19 cellular contexts compared by ENCODE assay signal in the genomic region with DNA sequence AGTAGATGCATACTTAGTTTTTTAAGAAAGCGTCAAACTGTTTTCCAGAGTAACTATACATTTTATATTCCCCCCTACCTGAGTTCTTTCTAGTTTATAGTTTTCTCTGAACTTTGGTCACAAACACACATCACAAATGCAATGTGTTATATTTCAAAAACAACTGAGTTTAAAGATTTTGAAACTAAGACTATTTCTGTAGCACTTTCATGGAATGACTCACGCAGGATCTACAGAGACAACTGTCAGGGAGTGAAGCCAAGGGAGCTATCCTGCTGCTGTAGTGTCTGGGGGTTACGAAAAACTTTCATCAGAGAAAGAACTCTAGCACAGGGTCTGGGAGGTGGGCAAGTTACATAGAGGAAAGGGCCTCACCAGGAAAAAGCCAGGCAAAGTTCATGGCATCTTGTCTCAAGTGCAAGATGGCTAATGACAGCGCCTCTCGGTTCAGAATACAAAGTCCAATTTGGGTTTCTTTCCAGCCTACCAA.
DNase-seq lines count a peak whose midpoint lies in the region; ATAC-seq and TF ChIP-seq lines count a peak whose summit lies in the region.
"Had no signal": no experiment of that assay in that cellular context is flagged by ENCODE, and none has a peak within 500 bp of the region (broad histone marks: within the 10 kb centered on the region; RNA-seq: fewer than 3 reads in every experiment).

No MANE protein-coding gene starts in this region.

- H3K79me1 ChIP-seq in IMR-90 (ENCODE audit: low read depth in 1 of 2, low read length in 2 of 2) = peaks cover 9 to 11% of the 10 kb centered on the region in 2 experiments

- H2AK9ac ChIP-seq in IMR-90 (replicated peaks; ENCODE audit: low read depth, low read length, poor library complexity) = no peak overlapping the region

- H4K8ac ChIP-seq in IMR-90 (ENCODE audit: low read depth in 2 of 2, low read length in 2 of 2) = no peak overlapping the region

- H2BK5ac ChIP-seq in IMR-90 (ENCODE audit: low read depth, low read length, poor library complexity, severe bottlenecking) = no peak overlapping the region

- peak; percentile 89 for ATAC-seq in IMR-90 (ENCODE audit: low read depth)
- ATAC-seq: stimulated activated memory B cell treated with anti-CD40 and anti-IgM and Interleukin-4, amounts not matched to agents 10 μg/mL and 1 μg/mL and 100 μg/mL, for 72 hours had no signal

- WGBS in IMR-90 (ENCODE audit: extremely low coverage in 2 of 2, insufficient read length in 1 of 2), 2 experiments = 95% methylated on average over 2 of the region's 5 CpGs; no CpG with 5 or more reads in 1 of the 2 experiments
- 95 to 98% methylated on average over 5 of the region's 5 CpGs for WGBS in endodermal cell (ENCODE audit: insufficient coverage in 1 of 2, insufficient read length in 1 of 2), 2 experiments

- H3K9me3 Mint-ChIP-seq in activated CD4-positive, alpha-beta T cell treated with anti-CD3 and anti-CD28 coated beads, Interleukin-2, amount 10 ng/mL, durations not matched to agents 24 days and 14 days = no peaks in the 10 kb centered on the region
- H3K9me3 Mint-ChIP-seq in nephron = no peaks in the 10 kb centered on the region
- no peaks in the 10 kb centered on the region for H3K9me3 Mint-ChIP-seq in endodermal cell
- H3K9me3 Mint-ChIP-seq: immature natural killer cell; memory B cell; stimulated activated memory B cell treated with anti-CD40 and anti-IgM and Interleukin-4, amounts not matched to agents 10 μg/mL and 1 μg/mL and 100 μg/mL, for 72 hours had no signal

- H3K9me2 ChIP-seq in PC-9 (ENCODE audit: insufficient read depth) = no peaks in the 10 kb centered on the region

- H3K4ac ChIP-seq in IMR-90 (ENCODE audit: low read depth, low read length) = no peak overlapping the region

- H3K27ac Mint-ChIP-seq in activated CD4-positive, alpha-beta T cell treated with anti-CD3 and anti-CD28 coated beads, Interleukin-2, amount 10 ng/mL, durations not matched to agents 24 days and 14 days = peak overlapping the region; percentile 42
- H3K27ac Mint-ChIP-seq in nephron (peak overlapping the region; percentile 32 to 56 (median 32)), endodermal cell (no peak overlapping the region)
- H3K27ac Mint-ChIP-seq: memory B cell; stimulated activated memory B cell treated with anti-CD40 and anti-IgM and Interleukin-4, amounts not matched to agents 10 μg/mL and 1 μg/mL and 100 μg/mL, for 72 hours had no signal

- CTCF ChIA-PET in IMR-90 (lab: Yijun Ruan, JAX) = no interaction called here
- CTCF ChIA-PET in PC-9 (lab: Charles Lee) = no interaction called here

- no peaks in the 10 kb centered on the region for H3K27me3 Mint-ChIP-seq in activated CD4-positive, alpha-beta T cell treated with anti-CD3 and anti-CD28 coated beads, Interleukin-2, amount 10 ng/mL, durations not matched to agents 24 days and 14 days
- H3K27me3 Mint-ChIP-seq in nephron (ENCODE audit: low read depth) (no peaks in the 10 kb centered on the region), endodermal cell (ENCODE audit: insufficient read depth) (no peaks in the 10 kb centered on the region)
- H3K27me3 Mint-ChIP-seq: memory B cell; stimulated activated memory B cell treated with anti-CD40 and anti-IgM and Interleukin-4, amounts not matched to agents 10 μg/mL and 1 μg/mL and 100 μg/mL, for 72 hours had no signal

- H2AFZ ChIP-seq in IMR-90 (replicated peaks; ENCODE audit: low read length, poor library complexity) (no peak overlapping the region), PC-9 (no peak overlapping the region)

- H3K18ac ChIP-seq in IMR-90 (ENCODE audit: low read depth, low read length) = no peak overlapping the region

- H3K27me3 ChIP-seq in IMR-90 (ENCODE audit: control insufficient read depth, insufficient read depth, low read length) = no peaks in the 10 kb centered on the region
- no peaks in the 10 kb centered on the region for H3K27me3 ChIP-seq in colonic mucosa
- no peaks in the 10 kb centered on the region for H3K27me3 ChIP-seq in endodermal cell (ENCODE audit: control insufficient read depth, insufficient read depth, low read length, poor library complexity, severe bottlenecking)
- H3K27me3 ChIP-seq in PC-9 (ENCODE audit: insufficient read depth, low read depth) = no peaks in the 10 kb centered on the region
- H3K27me3 ChIP-seq: SJCRH30 had no signal

- no peak overlapping the region for H2BK15ac ChIP-seq in IMR-90 (ENCODE audit: low read depth, low read length)

- DNase-seq in activated CD4-positive, alpha-beta T cell treated with anti-CD3 and anti-CD28 coated beads, Interleukin-2, amount 10 ng/mL, durations not matched to agents 24 days and 14 days = no peak
- no peak for DNase-seq in activated CD4-positive, alpha-beta T cell treated with anti-CD3 and anti-CD28 coated beads for 48 hours
- peak; percentile 54 for DNase-seq in IMR-90
- DNase-seq in colonic mucosa = peak; percentile 30
- DNase-seq in endodermal cell = no peak
- DNase-seq in PC-9 = no peak
- no peak for DNase-seq in substantia nigra (lab: John Stamatoyannopoulos, UW)
- DNase-seq: activated CD8-positive, alpha-beta memory T cell treated with anti-CD3 and anti-CD28 coated beads for 24 hours; central memory CD4-positive, alpha-beta T cell; immature natural killer cell; MV-4-11; NCI-H2081; NCI-H524 treated with DMSO at 0.1 percent for 48 hours; SJCRH30; trophoblast cell had no signal

- no peak overlapping the region for H4K91ac ChIP-seq in IMR-90 (ENCODE audit: insufficient read depth, low read depth, low read length)

- in situ Hi-C loops in IMR-90 (cut with MboI; ENCODE audit: low sequenced_read_pairs) = no loop called here

- no peak for TF ChIP-seq RAD21 in IMR-90 (IDR thresholded peaks at IDR 0.05; ENCODE audit: low read length)

- H2BK20ac ChIP-seq in IMR-90 (ENCODE audit: low read depth, low read length) = no peak overlapping the region

- peaks cover 42% of the 10 kb centered on the region for H3K36me3 Mint-ChIP-seq in activated CD4-positive, alpha-beta T cell treated with anti-CD3 and anti-CD28 coated beads, Interleukin-2, amount 10 ng/mL, durations not matched to agents 24 days and 14 days (ENCODE audit: low read depth)
- H3K36me3 Mint-ChIP-seq in nephron (ENCODE audit: low read depth) (peaks cover 45% of the 10 kb centered on the region), endodermal cell (ENCODE audit: low read depth) (peaks cover 39% of the 10 kb centered on the region)

- H3K9me1 ChIP-seq in IMR-90 (ENCODE audit: insufficient read depth, low read length) = peaks cover 11% of the 10 kb centered on the region

- H4K5ac ChIP-seq in IMR-90 (ENCODE audit: low read depth, low read length) = no peak overlapping the region

- H4K20me1 ChIP-seq in IMR-90 (ENCODE audit: insufficient read depth, low read length) (no peaks in the 10 kb centered on the region), PC-9 (ENCODE audit: insufficient read depth) (no peaks in the 10 kb centered on the region)

- H3K79me2 ChIP-seq in PC-9 (ENCODE audit: low read depth) = peaks cover 17% of the 10 kb centered on the region

- no TSS peak for BruUV-seq in IMR-90 (replicated peaks; lab: Mats Ljungman, UMichigan)
- BruUV-seq in PC-9 (replicated peaks; lab: Mats Ljungman, UMichigan) = no TSS peak

- H3K27ac ChIP-seq in IMR-90 (ENCODE audit: insufficient read depth, low read length) (no peak overlapping the region), colonic mucosa (peak overlapping the region; percentile 46), endodermal cell (ENCODE audit: low read depth, low read length) (no peak overlapping the region), PC-9 (no peak overlapping the region), substantia nigra (ENCODE audit: low read depth, low read length, poor library complexity, severe bottlenecking) (no peak overlapping the region)
- H3K27ac ChIP-seq: SJCRH30, skin epidermis had no signal

- H3K36me3 ChIP-seq in IMR-90 (ENCODE audit: control insufficient read depth, insufficient read depth, low read length) = peaks cover 13% of the 10 kb centered on the region
- no peaks in the 10 kb centered on the region for H3K36me3 ChIP-seq in colonic mucosa
- H3K36me3 ChIP-seq in endodermal cell (ENCODE audit: control insufficient read depth, insufficient read depth, low read length) = peaks cover 43% of the 10 kb centered on the region
- H3K36me3 ChIP-seq in PC-9 (ENCODE audit: low read depth) = peaks cover 19% of the 10 kb centered on the region; the same call in 1 of the 2 replicates

- H3K14ac ChIP-seq in IMR-90 (replicated peaks; ENCODE audit: low read depth, low read length) = no peak overlapping the region

- no peak overlapping the region for H3K56ac ChIP-seq in IMR-90 (ENCODE audit: extremely low read depth, insufficient read depth, low read length)

- no peak overlapping the region for H3K23ac ChIP-seq in IMR-90 (ENCODE audit: low read depth, low read length)

- TF ChIP-seq POLR2A in IMR-90 (IDR thresholded peaks at IDR 0.05; ENCODE audit: low read depth, low read length) = no peak

- peaks cover 24% of the 10 kb centered on the region for H3K4me1 Mint-ChIP-seq in activated CD4-positive, alpha-beta T cell treated with anti-CD3 and anti-CD28 coated beads, Interleukin-2, amount 10 ng/mL, durations not matched to agents 24 days and 14 days
- H3K4me1 Mint-ChIP-seq in nephron = peaks cover 18% of the 10 kb centered on the region
- no peaks in the 10 kb centered on the region for H3K4me1 Mint-ChIP-seq in endodermal cell

- H3K4me2 ChIP-seq in IMR-90 (ENCODE audit: low read depth, low read length) = no peak overlapping the region
- H3K4me2 ChIP-seq in PC-9 = no peak overlapping the region

- intact Hi-C loops in activated CD4-positive, alpha-beta T cell treated with anti-CD3 and anti-CD28 coated beads, Interleukin-2, amount 10 ng/mL, durations not matched to agents 24 days and 14 days (cut with micrococcal nuclease) = loop anchor here (5.0 kb wide), 1 partner anchor 35 kb away; no protein-coding TSS in a partner anchor
- intact Hi-C loops in IMR-90 (cut with micrococcal nuclease) (loop anchor here (5.0 kb wide), 1 partner anchor 65 kb away; the partner anchor contains the start of gene UXS1), colonic mucosa (cut with DNase I) (loop anchor here (5.0 kb wide), 1 partner anchor 70 kb away; no protein-coding TSS in a partner anchor), PC-9 (cut with micrococcal nuclease; ENCODE audit: unreplicated experiment) (no loop called here)

- H3K4me3 ChIP-seq in IMR-90 (ENCODE audit: insufficient read depth, low read depth, low read length) = no peak overlapping the region
- no peak overlapping the region for H3K4me3 ChIP-seq in colonic mucosa
- H3K4me3 ChIP-seq in endodermal cell (ENCODE audit: low read length) = no peak overlapping the region
- H3K4me3 ChIP-seq in PC-9 = no peak overlapping the region
- H3K4me3 ChIP-seq: SJCRH30, skin epidermis had no signal

- H3K9ac ChIP-seq in IMR-90 (ENCODE audit: low read depth, low read length) (no peak overlapping the region; the same call in 1 of the 2 replicates), colonic mucosa (ENCODE audit: low read depth in 2 of 2, low read length in 2 of 2) (no peak overlapping the region), endodermal cell (ENCODE audit: extremely low read depth, low read length, poor library complexity, severe bottlenecking) (no peak overlapping the region)

- POLR2A ChIA-PET in IMR-90 (lab: Charles Lee; ENCODE audit: unreplicated experiment) (no interaction called here), PC-9 (lab: Charles Lee; ENCODE audit: unreplicated experiment) (no interaction called here)

- TF ChIP-seq CTCF in IMR-90 (conservative IDR thresholded peaks at IDR 0.05; ENCODE audit: low read depth, low read length) (no peak), colonic mucosa (IDR thresholded peaks at IDR 0.05) (no peak), nephron (IDR thresholded peaks at IDR 0.05; ENCODE audit: unreplicated experiment in 3 of 3) (no peak), endodermal cell (conservative IDR thresholded peaks at IDR 0.05) (no peak), PC-9 (conservative IDR thresholded peaks at IDR 0.05) (no peak)

- no peak overlapping the region for H2AK5ac ChIP-seq in IMR-90 (ENCODE audit: low read depth, low read length)

- H3K4me3 Mint-ChIP-seq in activated CD4-positive, alpha-beta T cell treated with anti-CD3 and anti-CD28 coated beads, Interleukin-2, amount 10 ng/mL, durations not matched to agents 24 days and 14 days = no peak overlapping the region
- H3K4me3 Mint-ChIP-seq in nephron = no peak overlapping the region
- H3K4me3 Mint-ChIP-seq in endodermal cell = no peak overlapping the region
- H3K4me3 Mint-ChIP-seq: immature natural killer cell; memory B cell; stimulated activated memory B cell treated with anti-CD40 and anti-IgM and Interleukin-4, amounts not matched to agents 10 μg/mL and 1 μg/mL and 100 μg/mL, for 72 hours had no signal

- no peaks in the 10 kb centered on the region for H3K9me3 ChIP-seq in IMR-90 (ENCODE audit: control insufficient read depth, insufficient read depth, low read length)
- H3K9me3 ChIP-seq in colonic mucosa = no peaks in the 10 kb centered on the region
- H3K9me3 ChIP-seq in endodermal cell (ENCODE audit: control insufficient read depth, low read length) = no peaks in the 10 kb centered on the region
- H3K9me3 ChIP-seq in PC-9 (ENCODE audit: insufficient read depth, low read depth) = no peaks in the 10 kb centered on the region; the same call in 1 of the 2 replicates
- H3K9me3 ChIP-seq: SJCRH30 had no signal

- H2BK120ac ChIP-seq in IMR-90 (ENCODE audit: low read depth, low read length) = no peak overlapping the region

- 0 out of 2 replicates have a peak, but pooled peaks cover 7% of the 10 kb centered on the region for H3F3A ChIP-seq in PC-9 (ENCODE audit: insufficient read depth, low read depth)

- peaks cover 6% of the 10 kb centered on the region; the same call in 1 of the 2 replicates for H3K4me1 ChIP-seq in IMR-90 (ENCODE audit: control insufficient read depth, insufficient read depth, low read length)
- peaks cover 3% of the 10 kb centered on the region for H3K4me1 ChIP-seq in colonic mucosa
- no peaks in the 10 kb centered on the region for H3K4me1 ChIP-seq in endodermal cell (ENCODE audit: control insufficient read depth, insufficient read depth, low read length)
- peaks cover 10% of the 10 kb centered on the region for H3K4me1 ChIP-seq in PC-9 (replicated peaks; ENCODE audit: insufficient read depth)
- H3K4me1 ChIP-seq: SJCRH30 had no signal

- dilution Hi-C loops in IMR-90 (cut with HindIII; ENCODE audit: low sequenced_read_pairs, unreplicated experiment) = no loop called here

Comparison
In these comparisons a context has a peak if more than half of its experiments do, and no peak if none do; other contexts are left out.
1. DNase-seq: peak in IMR-90 (single experiment) and colonic mucosa (single experiment); none in activated CD4-positive, alpha-beta T cell treated with anti-CD3 and anti-CD28 coated beads, Interleukin-2, amount 10 ng/mL, durations not matched to agents 24 days and 14 days (single experiment), activated CD4-positive, alpha-beta T cell treated with anti-CD3 and anti-CD28 coated beads for 48 hours (single experiment), endodermal cell (single experiment), PC-9 (0 of 2) and substantia nigra (0 of 49).